8 cellular contexts compared by ENCODE assay signal in the genomic region with DNA sequence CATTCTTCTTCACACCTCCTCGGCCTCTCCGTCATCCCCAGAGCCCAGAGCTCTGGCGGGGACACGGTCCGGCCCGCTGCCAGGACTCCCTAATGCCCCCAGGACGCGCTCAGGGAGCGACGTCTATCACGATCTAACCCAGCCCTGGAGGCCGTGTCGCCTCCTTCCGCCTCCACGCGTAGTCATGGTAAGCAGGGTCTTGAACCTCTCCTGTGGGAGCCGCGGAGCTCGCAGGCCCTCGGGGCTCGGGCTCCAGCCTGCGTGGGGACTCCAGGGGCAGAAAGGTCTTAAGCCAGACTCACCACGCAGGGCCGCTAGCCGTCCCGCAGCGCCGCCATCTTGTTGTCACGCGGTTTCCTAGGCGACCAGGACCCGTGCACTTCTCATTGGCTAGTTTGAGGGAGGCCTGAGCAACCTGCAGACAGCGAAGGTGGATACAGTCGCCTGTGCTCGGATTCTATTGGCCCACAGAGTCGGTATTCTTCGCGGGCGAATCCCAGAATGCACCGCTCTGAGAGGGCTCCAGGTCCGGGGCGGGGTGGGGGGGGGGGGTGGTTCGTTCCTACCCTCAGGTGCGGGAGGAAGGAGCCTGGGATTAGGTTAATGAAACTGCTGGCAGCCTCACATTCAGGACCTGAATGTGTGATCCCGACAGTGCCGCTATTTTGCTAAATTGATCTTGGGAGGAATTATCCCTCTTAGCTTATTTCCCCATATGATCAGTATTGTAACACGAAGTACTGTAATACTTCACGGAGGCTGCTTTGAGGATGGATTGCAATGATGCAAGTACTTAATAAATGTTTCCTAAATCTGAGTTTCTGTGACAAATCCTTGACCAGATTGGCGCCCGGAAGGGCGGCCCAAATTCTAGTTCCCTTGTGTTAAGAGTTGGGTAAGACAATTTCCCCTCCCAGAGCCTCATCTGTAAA. TPM values are rescaled to one million over a fixed set of nuclear protein-coding genes. Genes with fewer than 3 reads are reported as not detected.
DNase-seq lines count a peak whose midpoint lies in the region; ATAC-seq and TF ChIP-seq lines count a peak whose summit lies in the region.

TSS of gene UBXN11 (minus strand) at position 347 of the 932 bp plus-strand sequence. CDS start 3,753 bp downstream, outside the sequence.

- DNase-seq in COLO668 (lab: John Stamatoyannopoulos, UW; ENCODE audit: unreplicated experiment) (peak; percentile 99), GM20000 (ENCODE audit: low spot score) (peak; percentile 94), HS-5 (ENCODE audit: low read depth) (peak; percentile 84), NK-92 (lab: John Stamatoyannopoulos, UW; ENCODE audit: unreplicated experiment) (peak; percentile 71), medulla oblongata (ENCODE audit: extremely low spot score) (peak; percentile 83)
- peak; percentile 97 for DNase-seq in activated CD8-positive, alpha-beta T cell treated with anti-CD3 and anti-CD28 coated beads, Interleukin-2, amount 10 ng/mL, durations not matched to agents 7 days and 5 days
- peak; percentile 92 for DNase-seq in effector CD8-positive, alpha-beta T cell (lab: John Stamatoyannopoulos, UW)
- DNase-seq in stimulated activated CD4-positive, alpha-beta T cell treated with anti-CD3 and anti-CD28 coated beads, TNF-alpha, amount 100 ng/mL, for 48 hours (ENCODE audit: low read depth in 3 of 3) = peak; percentile 82 to 89 (median 87)

- H3K27ac Mint-ChIP-seq in activated CD8-positive, alpha-beta T cell treated with anti-CD3 and anti-CD28 coated beads, Interleukin-2, amount 10 ng/mL, durations not matched to agents 7 days and 5 days = peak within 1 kb of the TSS; percentile 96

- POLR2A ChIA-PET in activated CD8-positive, alpha-beta T cell treated with anti-CD3 and anti-CD28 coated beads, Interleukin-2, amount 10 ng/mL, durations not matched to agents 7 days and 5 days (lab: Charles Lee) = interaction anchor here (1.4 to 4.9 kb wide), 7 partner anchors 9 to 194 kb away, joined by 3 to 79 read pairs (median 10); partner anchors contain the start of genes CD52 and SH3BGRL3

- no peaks in the 10 kb centered on the region for H3K9me3 Mint-ChIP-seq in activated CD8-positive, alpha-beta T cell treated with anti-CD3 and anti-CD28 coated beads, Interleukin-2, amount 10 ng/mL, durations not matched to agents 7 days and 5 days (ENCODE audit: insufficient read depth)

- H3K27me3 Mint-ChIP-seq in activated CD8-positive, alpha-beta T cell treated with anti-CD3 and anti-CD28 coated beads, Interleukin-2, amount 10 ng/mL, durations not matched to agents 7 days and 5 days (ENCODE audit: low read depth) = no peaks in the 10 kb centered on the region

- peaks cover 38% of the 10 kb centered on the region for H3K4me1 Mint-ChIP-seq in activated CD8-positive, alpha-beta T cell treated with anti-CD3 and anti-CD28 coated beads, Interleukin-2, amount 10 ng/mL, durations not matched to agents 7 days and 5 days (ENCODE audit: low read depth)

- ATAC-seq in activated CD8-positive, alpha-beta T cell treated with anti-CD3 and anti-CD28 coated beads, Interleukin-2, amount 10 ng/mL, durations not matched to agents 7 days and 5 days = peak; percentile 99

- H3K4me3 Mint-ChIP-seq in activated CD8-positive, alpha-beta T cell treated with anti-CD3 and anti-CD28 coated beads, Interleukin-2, amount 10 ng/mL, durations not matched to agents 7 days and 5 days = peak within 1 kb of the TSS; percentile 99

- H3K36me3 Mint-ChIP-seq in activated CD8-positive, alpha-beta T cell treated with anti-CD3 and anti-CD28 coated beads, Interleukin-2, amount 10 ng/mL, durations not matched to agents 7 days and 5 days (ENCODE audit: low read depth) = peaks cover 5% of the 10 kb centered on the region

- CTCF ChIA-PET in activated CD8-positive, alpha-beta T cell treated with anti-CD3 and anti-CD28 coated beads, Interleukin-2, amount 10 ng/mL, durations not matched to agents 7 days and 5 days (lab: Charles Lee) = interaction anchor here (0.8 to 6.1 kb wide), 12 partner anchors 9 to 165 kb away, joined by 3 to 159 read pairs (median 5); partner anchors contain the start of gene CD52

- TF ChIP-seq CTCF in GM20000 (IDR thresholded peaks at IDR 0.05; ENCODE audit: extremely low read depth, missing control alignments) = no peak

RNA-seq across cellular contexts. Expression of gene UBXN11, which starts in this region (rescaled TPM):
- total RNA-seq in activated CD8-positive, alpha-beta T cell treated with anti-CD3 and anti-CD28 coated beads, Interleukin-2, amount 10 ng/mL, durations not matched to agents 7 days and 5 days = 10 to 100 TPM; 34.4 to 40.9 TPM

Comparison
In these comparisons a context has a peak if more than half of its experiments do, and no peak if none do; other contexts are left out.
1. Peak in every context shown above with its lines: DNase-seq and ATAC-seq.